Comparison of ENCODE assay signal across 8 cellular contexts in genomic region chr17:38674749-38675615, GRCh38. TPM values are rescaled to one million over a fixed set of nuclear protein-coding genes. Genes with fewer than 3 reads are reported as not detected.
A peak's percentile ranks its signal among the peaks of the same experiment; 100 is the strongest.
DNase-seq lines count a peak whose midpoint lies in the region; ATAC-seq, FAIRE-seq and TF ChIP-seq lines count a peak whose summit lies in the region.

EPOP (minus strand) TSS chr17:38674957; CDS start chr17:38674495, 462 bp downstream.

- H3K4me1 ChIP-seq in suprapubic skin: peaks cover 35% of the 10 kb centered on the region

- peak; percentile 57 for ATAC-seq in GM21717 (IDR thresholded peaks at IDR 0.05; ENCODE audit: unreplicated experiment)

- no peaks in the 10 kb centered on the region for H3K9me3 ChIP-seq in suprapubic skin

- H3K4me3 ChIP-seq in suprapubic skin: peak within 1 kb of the TSS; percentile 72

- DNase-seq in DMS114 treated with DMSO at 0.1 percent for 48 hours (lab: John Stamatoyannopoulos, UW; ENCODE audit: unreplicated experiment): peak; percentile 61
- DNase-seq in M059J (ENCODE audit: low read depth): peak; percentile 78
- peak; percentile 61 for DNase-seq in SHP77 treated with DMSO at 0.1 percent for 48 hours (lab: John Stamatoyannopoulos, UW)
- DNase-seq in activated gamma-delta T cell (lab: John Stamatoyannopoulos, UW): peak; percentile 82
- peak; percentile 96 for DNase-seq in frontal cortex (ENCODE audit: low spot score in 2 of 2)
- DNase-seq in nucleus accumbens (lab: John Stamatoyannopoulos, UW): peak in 54 of 56 donors; percentile 35 to 94 (median 76)
- DNase-seq in suprapubic skin (ENCODE audit: low spot score in 2 of 2): peak; percentile 84 to 90

- H3K36me3 ChIP-seq in suprapubic skin: no peaks in the 10 kb centered on the region

- peak in 1 of 2 donors; percentile 25 for TF ChIP-seq POLR2A in suprapubic skin (IDR thresholded peaks at IDR 0.05)

- peaks cover 46% of the 10 kb centered on the region for H3K27me3 ChIP-seq in suprapubic skin

- no peak for TF ChIP-seq CTCF in suprapubic skin (IDR thresholded peaks at IDR 0.05)

- FAIRE-seq in frontal cortex (lab: Jason Lieb, UNC): no peak

- no peak within 1 kb of the TSS for H3K27ac ChIP-seq in suprapubic skin

- TF ChIP-seq EP300 in suprapubic skin (IDR thresholded peaks at IDR 0.05): no peak

- 18% methylated on average over 13 of the region's 80 CpGs for WGBS in suprapubic skin

RNA-seq across cellular contexts. Expression of gene EPOP, which starts in this region (rescaled TPM):
- total RNA-seq in M059J (2014; rRNA removed; shearing (Covaris generic)): 1.8 and 4.7 TPM in 2 replicates
- total RNA-seq in frontal cortex (0.82 TPM), suprapubic skin (1 to 10 TPM in 3 of 4 donors, under 1 TPM in 1; 0.80 to 6.1 (median 3.2) TPM)

Comparison
In these comparisons a context has a peak if more than half of its experiments do, and no peak if none do; other contexts are left out.
1. Peak in DNase-seq in frontal cortex; RNA of the gene not detected or under 1 TPM.